ENCODE assay signal across 8 cellular contexts in the genomic region with DNA sequence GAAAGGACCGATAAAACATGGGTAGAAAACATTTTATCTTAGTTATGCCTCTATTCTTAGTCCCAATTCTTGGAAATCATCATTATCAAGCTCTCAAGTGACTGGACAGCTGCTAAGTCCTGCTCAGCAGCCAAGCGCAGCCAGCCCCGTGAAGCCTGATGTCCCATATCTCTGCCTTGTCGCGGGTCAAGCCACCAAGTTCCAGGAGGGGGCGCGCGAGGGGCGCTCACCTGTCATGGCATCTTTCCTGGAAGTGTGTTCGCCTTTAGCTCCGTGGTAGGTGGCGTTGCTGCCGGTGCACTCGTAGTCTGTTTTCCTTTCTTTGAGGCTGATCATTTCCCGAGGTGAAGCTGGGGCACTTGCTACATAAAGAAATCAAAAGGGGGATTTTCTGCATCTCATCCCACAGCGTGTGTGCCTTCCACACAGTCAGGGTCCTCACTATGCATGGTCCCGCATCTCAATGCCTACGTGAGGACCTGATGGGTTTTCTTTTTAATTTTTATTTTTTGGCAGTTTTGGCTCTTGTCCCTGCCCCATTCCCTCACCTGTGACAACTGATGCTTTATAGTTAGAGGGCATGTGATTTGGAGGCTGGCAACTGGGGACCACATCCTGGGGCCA.
DNase-seq lines count a peak whose midpoint lies in the region; ATAC-seq and TF ChIP-seq lines count a peak whose summit lies in the region.

No MANE protein-coding gene starts in this region.

- ATAC-seq in GM19035 (IDR thresholded peaks at IDR 0.05; ENCODE audit: unreplicated experiment) (peak; percentile 92), HG03139 (IDR thresholded peaks at IDR 0.05; ENCODE audit: unreplicated experiment) (peak; percentile 89)

- peak overlapping the region; percentile 36 to 76 (median 66) for H3K4me2 ChIP-seq in BLaER1 treated with 17β-estradiol and CSF1 and Interleukin-3, amounts not matched to agents 10 nM and 100 nM
- H3K4me2 ChIP-seq in OCI-LY1 (ENCODE audit: low read length), result no peak overlapping the region

- DNase-seq in activated T-cell treated with anti-CD3 and anti-CD28 coated beads, Interleukin-2, amount 50 U/mL, for 24 hours, result peak; percentile 76
- DNase-seq in germinal center (ENCODE audit: low spot score) (peak; percentile 65), posterior vena cava (ENCODE audit: low spot score) (peak; percentile 85), midbrain (lab: John Stamatoyannopoulos, UW) (no peak)

- peak; percentile 95 for TF ChIP-seq CTCF in OCI-LY1 (IDR thresholded peaks at IDR 0.05; ENCODE audit: low read length)

- intact Hi-C loops in posterior vena cava (cut with DNase I), result no loop called here

- H3K4me3 Mint-ChIP-seq in activated T-cell treated with anti-CD3 and anti-CD28 coated beads, Interleukin-2, amount 50 U/mL, for 24 hours, result peak overlapping the region; percentile 50

- no peak overlapping the region for H3K27ac Mint-ChIP-seq in activated T-cell treated with anti-CD3 and anti-CD28 coated beads, Interleukin-2, amount 50 U/mL, for 24 hours

- H3K79me2 ChIP-seq in OCI-LY1 (ENCODE audit: insufficient read depth, low read length), result no peaks in the 10 kb centered on the region

- peaks cover 0 to 9% (median 0%) of the 10 kb centered on the region in 11 experiments; a peak in 1 of 22 replicates for H3K27me3 ChIP-seq in BLaER1 treated with 17β-estradiol and CSF1 and Interleukin-3, amounts not matched to agents 10 nM and 100 nM
- no peaks in the 10 kb centered on the region for H3K27me3 ChIP-seq in OCI-LY1 (ENCODE audit: insufficient read depth, low read length)

- H3K27ac ChIP-seq in BLaER1 treated with 17β-estradiol and CSF1 and Interleukin-3, amounts not matched to agents 10 nM and 100 nM, result no peak overlapping the region
- no peak overlapping the region for H3K27ac ChIP-seq in OCI-LY1 (ENCODE audit: low read depth, low read length, poor library complexity, severe bottlenecking)

- H3K4me3 ChIP-seq in BLaER1 treated with 17β-estradiol and CSF1 and Interleukin-3, amounts not matched to agents 10 nM and 100 nM, result no peak overlapping the region
- H3K4me3 ChIP-seq in OCI-LY1 (ENCODE audit: low read depth, low read length, poor library complexity, severe bottlenecking), result no peak overlapping the region

- H2AFZ ChIP-seq in OCI-LY1 (ENCODE audit: low read length), result no peak overlapping the region

- H3K4me1 Mint-ChIP-seq in activated T-cell treated with anti-CD3 and anti-CD28 coated beads, Interleukin-2, amount 50 U/mL, for 24 hours (ENCODE audit: low read depth), result peaks cover 10% of the 10 kb centered on the region

- H4K20me1 ChIP-seq in BLaER1 treated with 17β-estradiol and CSF1 and Interleukin-3, amounts not matched to agents 10 nM and 100 nM, result no peaks in the 10 kb centered on the region
- H4K20me1 ChIP-seq in OCI-LY1 (ENCODE audit: insufficient read depth, low read length), result no peaks in the 10 kb centered on the region

- H3K36me3 ChIP-seq in BLaER1 treated with 17β-estradiol and CSF1 and Interleukin-3, amounts not matched to agents 10 nM and 100 nM, result no peaks in the 10 kb centered on the region
- H3K36me3 ChIP-seq in OCI-LY1 (ENCODE audit: insufficient read depth, low read length), result no peaks in the 10 kb centered on the region

- H3F3A ChIP-seq in OCI-LY1 (ENCODE audit: insufficient read depth, low read length), result no peaks in the 10 kb centered on the region

- no peak overlapping the region for H3K9ac ChIP-seq in BLaER1 treated with 17β-estradiol and CSF1 and Interleukin-3, amounts not matched to agents 10 nM and 100 nM
- no peak overlapping the region for H3K9ac ChIP-seq in OCI-LY1 (ENCODE audit: low read length)

- H3K36me3 Mint-ChIP-seq in activated T-cell treated with anti-CD3 and anti-CD28 coated beads, Interleukin-2, amount 50 U/mL, for 24 hours (ENCODE audit: low read depth), result no peaks in the 10 kb centered on the region

- H3K9me2 ChIP-seq in OCI-LY1 (ENCODE audit: low read depth, low read length), result no peaks in the 10 kb centered on the region

- peaks cover 36% of the 10 kb centered on the region for H3K27me3 Mint-ChIP-seq in activated T-cell treated with anti-CD3 and anti-CD28 coated beads, Interleukin-2, amount 50 U/mL, for 24 hours

- peaks cover 28 to 42% (median 35%) of the 10 kb centered on the region in 10 experiments for H3K4me1 ChIP-seq in BLaER1 treated with 17β-estradiol and CSF1 and Interleukin-3, amounts not matched to agents 10 nM and 100 nM
- H3K4me1 ChIP-seq in OCI-LY1 (ENCODE audit: insufficient read depth, low read length, severe bottlenecking), result no peaks in the 10 kb centered on the region

- H3K9me3 Mint-ChIP-seq in activated T-cell treated with anti-CD3 and anti-CD28 coated beads, Interleukin-2, amount 50 U/mL, for 24 hours, result no peaks in the 10 kb centered on the region

- no peaks in the 10 kb centered on the region for H3K9me3 ChIP-seq in BLaER1 treated with 17β-estradiol and CSF1 and Interleukin-3, amounts not matched to agents 10 nM and 100 nM (replicated peaks in 1 of 11)
- H3K9me3 ChIP-seq in OCI-LY1 (ENCODE audit: low read length), result no peaks in the 10 kb centered on the region
